In genomic region chr18:812673-813404, GRCh38 we compare ENCODE assay signal across 1 cellular context.
A peak's percentile ranks its signal among the peaks of the same experiment; 100 is the strongest.
TF ChIP-seq lines count a peak whose summit lies in the region.

No MANE protein-coding gene starts in this region.

TF ChIP-seq in HepG2, 621 proteins besides CTCF, POLR2A, EP300 and RAD21 (continued from another document and continues in another):
- TF ChIP-seq SNAPC4 (CRISPR knock-in tag; IDR thresholded peaks at IDR 0.05): no peak
- no peak; the same call in 1 of the 2 replicates for TF ChIP-seq HOXA3 (CRISPR knock-in tag; IDR thresholded peaks at IDR 0.05)
- TF ChIP-seq ZBTB1 (CRISPR knock-in tag; IDR thresholded peaks at IDR 0.05; ENCODE audit: borderline replicate concordance): no peak
- no peak for TF ChIP-seq NCOA1 (CRISPR knock-in tag; IDR thresholded peaks at IDR 0.05)
- no peak for TF ChIP-seq NR2F1 (CRISPR knock-in tag; IDR thresholded peaks at IDR 0.05)
- TF ChIP-seq SALL1 (CRISPR knock-in tag; IDR thresholded peaks at IDR 0.05): no peak
- 0 out of 2 replicates have a peak, but pooled peaks have one; percentile 25 for TF ChIP-seq SMYD3 (CRISPR knock-in tag; IDR thresholded peaks at IDR 0.05)
- no peak for TF ChIP-seq KLF15 (CRISPR knock-in tag; IDR thresholded peaks at IDR 0.05; ENCODE audit: borderline replicate concordance)
- TF ChIP-seq ZFP82 (CRISPR knock-in tag; IDR thresholded peaks at IDR 0.05; ENCODE audit: borderline replicate concordance): no peak
- no peak for TF ChIP-seq NFATC3 (CRISPR knock-in tag; IDR thresholded peaks at IDR 0.05)
- TF ChIP-seq JARID2 (CRISPR knock-in tag; IDR thresholded peaks at IDR 0.05; ENCODE audit: insufficient replicate concordance): no peak
- TF ChIP-seq ZBTB2 (CRISPR knock-in tag; IDR thresholded peaks at IDR 0.05; ENCODE audit: low read depth): no peak; the same call in 1 of the 2 replicates
- no peak for TF ChIP-seq ZNF101 (CRISPR knock-in tag; IDR thresholded peaks at IDR 0.05; ENCODE audit: borderline replicate concordance, low read depth)
- no peak for TF ChIP-seq NR2F6 (IDR thresholded peaks at IDR 0.05)
- TF ChIP-seq NR2F6 (CRISPR knock-in tag; IDR thresholded peaks at IDR 0.05): no peak
- 0 out of 2 replicates have a peak, but pooled peaks have one; percentile 9 for TF ChIP-seq GATAD1 (CRISPR knock-in tag; IDR thresholded peaks at IDR 0.05)
- TF ChIP-seq ZZZ3 (CRISPR knock-in tag; IDR thresholded peaks at IDR 0.05; ENCODE audit: borderline replicate concordance): no peak
- TF ChIP-seq, protein P1, sequence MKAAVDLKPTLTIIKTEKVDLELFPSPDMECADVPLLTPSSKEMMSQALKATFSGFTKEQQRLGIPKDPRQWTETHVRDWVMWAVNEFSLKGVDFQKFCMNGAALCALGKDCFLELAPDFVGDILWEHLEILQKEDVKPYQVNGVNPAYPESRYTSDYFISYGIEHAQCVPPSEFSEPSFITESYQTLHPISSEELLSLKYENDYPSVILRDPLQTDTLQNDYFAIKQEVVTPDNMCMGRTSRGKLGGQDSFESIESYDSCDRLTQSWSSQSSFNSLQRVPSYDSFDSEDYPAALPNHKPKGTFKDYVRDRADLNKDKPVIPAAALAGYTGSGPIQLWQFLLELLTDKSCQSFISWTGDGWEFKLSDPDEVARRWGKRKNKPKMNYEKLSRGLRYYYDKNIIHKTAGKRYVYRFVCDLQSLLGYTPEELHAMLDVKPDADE (CRISPR knock-in tag; IDR thresholded peaks at IDR 0.05): no peak
- no peak for TF ChIP-seq ZBTB40 (IDR thresholded peaks at IDR 0.05)
- no peak for TF ChIP-seq ZBTB40 (CRISPR knock-in tag; IDR thresholded peaks at IDR 0.05)
- TF ChIP-seq ZBTB8A (CRISPR knock-in tag; IDR thresholded peaks at IDR 0.05; ENCODE audit: borderline replicate concordance, low read depth): no peak
- no peak for TF ChIP-seq ZNF331 (CRISPR knock-in tag; IDR thresholded peaks at IDR 0.05)
- no peak for TF ChIP-seq HMG20B (CRISPR knock-in tag; conservative IDR thresholded peaks at IDR 0.05)
- no peak for TF ChIP-seq TBX3 (IDR thresholded peaks at IDR 0.05; ENCODE audit: borderline replicate concordance)
- TF ChIP-seq ZNF3 (CRISPR knock-in tag; IDR thresholded peaks at IDR 0.05): no peak
- no peak for TF ChIP-seq ZNF850 (CRISPR knock-in tag; conservative IDR thresholded peaks at IDR 0.05)
- TF ChIP-seq ZBED4 (CRISPR knock-in tag; IDR thresholded peaks at IDR 0.05; ENCODE audit: borderline replicate concordance): no peak
- no peak for TF ChIP-seq AGO2 (optimal IDR thresholded peaks at IDR 0.05; ENCODE audit: low read depth, low read length)
- TF ChIP-seq MAX (IDR thresholded peaks at IDR 0.05): no peak; the same call in 1 of the 2 replicates
- TF ChIP-seq ZNF160 (CRISPR knock-in tag; IDR thresholded peaks at IDR 0.05): no peak; the same call in 1 of the 2 replicates
- no peak for TF ChIP-seq THAP11 (CRISPR knock-in tag; IDR thresholded peaks at IDR 0.05)
- TF ChIP-seq, protein P2, sequence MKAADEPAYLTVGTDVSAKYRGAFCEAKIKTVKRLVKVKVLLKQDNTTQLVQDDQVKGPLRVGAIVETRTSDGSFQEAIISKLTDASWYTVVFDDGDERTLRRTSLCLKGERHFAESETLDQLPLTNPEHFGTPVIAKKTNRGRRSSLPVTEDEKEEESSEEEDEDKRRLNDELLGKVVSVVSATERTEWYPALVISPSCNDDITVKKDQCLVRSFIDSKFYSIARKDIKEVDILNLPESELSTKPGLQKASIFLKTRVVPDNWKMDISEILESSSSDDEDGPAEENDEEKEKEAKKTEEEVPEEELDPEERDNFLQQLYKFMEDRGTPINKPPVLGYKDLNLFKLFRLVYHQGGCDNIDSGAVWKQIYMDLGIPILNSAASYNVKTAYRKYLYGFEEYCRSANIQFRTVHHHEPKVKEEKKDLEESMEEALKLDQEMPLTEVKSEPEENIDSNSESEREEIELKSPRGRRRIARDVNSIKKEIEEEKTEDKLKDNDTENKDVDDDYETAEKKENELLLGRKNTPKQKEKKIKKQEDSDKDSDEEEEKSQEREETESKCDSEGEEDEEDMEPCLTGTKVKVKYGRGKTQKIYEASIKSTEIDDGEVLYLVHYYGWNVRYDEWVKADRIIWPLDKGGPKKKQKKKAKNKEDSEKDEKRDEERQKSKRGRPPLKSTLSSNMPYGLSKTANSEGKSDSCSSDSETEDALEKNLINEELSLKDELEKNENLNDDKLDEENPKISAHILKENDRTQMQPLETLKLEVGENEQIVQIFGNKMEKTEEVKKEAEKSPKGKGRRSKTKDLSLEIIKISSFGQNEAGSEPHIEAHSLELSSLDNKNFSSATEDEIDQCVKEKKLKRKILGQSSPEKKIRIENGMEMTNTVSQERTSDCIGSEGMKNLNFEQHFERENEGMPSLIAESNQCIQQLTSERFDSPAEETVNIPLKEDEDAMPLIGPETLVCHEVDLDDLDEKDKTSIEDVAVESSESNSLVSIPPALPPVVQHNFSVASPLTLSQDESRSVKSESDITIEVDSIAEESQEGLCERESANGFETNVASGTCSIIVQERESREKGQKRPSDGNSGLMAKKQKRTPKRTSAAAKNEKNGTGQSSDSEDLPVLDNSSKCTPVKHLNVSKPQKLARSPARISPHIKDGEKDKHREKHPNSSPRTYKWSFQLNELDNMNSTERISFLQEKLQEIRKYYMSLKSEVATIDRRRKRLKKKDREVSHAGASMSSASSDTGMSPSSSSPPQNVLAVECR (CRISPR knock-in tag; IDR thresholded peaks at IDR 0.05; ENCODE audit: borderline replicate concordance): peak; percentile 57; the same call in 1 of the 2 replicates
- TF ChIP-seq ZNF354B (CRISPR knock-in tag; IDR thresholded peaks at IDR 0.05): no peak
